ENCODE assay signal across 20 cellular contexts in genomic region chr10:34033067-34033466, GRCh38.
DNase-seq lines count a peak whose midpoint lies in the region; ATAC-seq, FAIRE-seq and TF ChIP-seq lines count a peak whose summit lies in the region.
"Had no signal": no experiment of that assay in that cellular context is flagged by ENCODE, and none has a peak within 500 bp of the region (broad histone marks: within the 10 kb centered on the region; RNA-seq: fewer than 3 reads in every experiment).

No MANE protein-coding gene starts in this region.

- POLR2A ChIA-PET in HepG2 (lab: Yijun Ruan, JAX) (no interaction called here), IMR-90 (lab: Charles Lee; ENCODE audit: unreplicated experiment) (no interaction called here)
- POLR2A ChIA-PET in activated CD4-positive, alpha-beta T cell treated with anti-CD3 and anti-CD28 coated beads for 36 hours (lab: Charles Lee): no interaction called here

- H3K4me3 Mint-ChIP-seq in activated CD4-positive, alpha-beta T cell treated with anti-CD3 and anti-CD28 coated beads for 36 hours: no peak overlapping the region
- H3K4me3 Mint-ChIP-seq: CD14-positive monocyte; CD4-positive, alpha-beta memory T cell; GM23338; IgD-negative memory B cell had no signal

- no peaks in the 10 kb centered on the region for H3K79me2 ChIP-seq in HepG2 (ENCODE audit: insufficient read depth, low read length)

- no peak overlapping the region for H3K27ac Mint-ChIP-seq in activated CD4-positive, alpha-beta T cell treated with anti-CD3 and anti-CD28 coated beads for 36 hours
- H3K27ac Mint-ChIP-seq: CD14-positive monocyte; CD4-positive, alpha-beta memory T cell; GM23338; IgD-negative memory B cell had no signal

- H2AK9ac ChIP-seq in IMR-90 (replicated peaks; ENCODE audit: low read depth, low read length, poor library complexity): no peak overlapping the region

- CTCF ChIA-PET in HepG2 (lab: Yijun Ruan, JAX; ENCODE audit: low intra/inter-chr PET ratio, low total read pairs): no interaction called here
- CTCF ChIA-PET in IMR-90 (lab: Yijun Ruan, JAX): no interaction called here
- CTCF ChIA-PET in activated CD4-positive, alpha-beta T cell treated with anti-CD3 and anti-CD28 coated beads for 36 hours (lab: Charles Lee): no interaction called here

- H3K14ac ChIP-seq in IMR-90 (replicated peaks; ENCODE audit: low read depth, low read length): no peak overlapping the region

- H3K4me2 ChIP-seq in HepG2 (ENCODE audit: low read depth, low read length) (no peak overlapping the region), IMR-90 (ENCODE audit: low read depth, low read length) (no peak overlapping the region)
- H3K4me2 ChIP-seq: BLaER1, GM23338 had no signal

- TF ChIP-seq POLR2A in HepG2 (IDR thresholded peaks at IDR 0.05; ENCODE audit: insufficient read depth in 1 of 2, low read depth in 2 of 2, low read length in 2 of 2) (no peak), right lobe of liver (IDR thresholded peaks at IDR 0.05) (no peak), IMR-90 (IDR thresholded peaks at IDR 0.05; ENCODE audit: low read depth, low read length) (no peak)

- TF ChIP-seq CTCF in HepG2 (CRISPR knock-in tag; IDR thresholded peaks at IDR 0.05) (no peak), right lobe of liver (IDR thresholded peaks at IDR 0.05) (no peak), IMR-90 (conservative IDR thresholded peaks at IDR 0.05; ENCODE audit: low read depth, low read length) (no peak), RWPE2 (IDR thresholded peaks at IDR 0.05; ENCODE audit: poor library complexity, severe bottlenecking) (no peak), epithelial cell of esophagus (IDR thresholded peaks at IDR 0.05; ENCODE audit: insufficient read depth, low read depth, low read length, missing control alignments) (no peak)

- H2BK120ac ChIP-seq in IMR-90 (ENCODE audit: low read depth, low read length): no peak overlapping the region

- H3K36me3 ChIP-seq in HepG2 (replicated peaks in 1 of 2; ENCODE audit: control insufficient read depth in 1 of 2, insufficient read depth in 2 of 2, low read length in 2 of 2): no peaks in the 10 kb centered on the region
- H3K36me3 ChIP-seq in right lobe of liver: no peaks in the 10 kb centered on the region
- no peaks in the 10 kb centered on the region for H3K36me3 ChIP-seq in IMR-90 (ENCODE audit: control insufficient read depth, insufficient read depth, low read length)
- H3K36me3 ChIP-seq in RWPE2 (ENCODE audit: low read depth): no peaks in the 10 kb centered on the region
- H3K36me3 ChIP-seq: BLaER1 had no signal

- BruUV-seq in HepG2 (replicated peaks; lab: Mats Ljungman, UMichigan) (no TSS peak), IMR-90 (replicated peaks; lab: Mats Ljungman, UMichigan) (no TSS peak)

- TF ChIP-seq EP300 in HepG2 (IDR thresholded peaks at IDR 0.05; ENCODE audit: low read depth in 2 of 2, low read length in 2 of 2): no peak
- no peak for TF ChIP-seq EP300 in HepG2 (CRISPR knock-in tag; IDR thresholded peaks at IDR 0.05; ENCODE audit: borderline replicate concordance)

- DNase-seq in HepG2 (ENCODE audit: low spot score) (no peak), right lobe of liver (no peak), IMR-90 (no peak), RWPE2 (ENCODE audit: low spot score) (no peak), epithelial cell of esophagus (ENCODE audit: low read depth) (peak; percentile 77), GM19238 (ENCODE audit: insufficient read length, low spot score) (no peak), NCI-H2107 treated with DMSO at 0.1 percent for 48 hours (lab: John Stamatoyannopoulos, UW; ENCODE audit: unreplicated experiment) (no peak)
- DNase-seq in activated CD4-positive, alpha-beta T cell treated with anti-CD3 and anti-CD28 coated beads for 36 hours: no peak
- DNase-seq: 8988T; Calu3; CD4-positive, alpha-beta memory T cell; DMS79 treated with DMSO at 0.1 percent for 48 hours; EL; H7; KG1 had no signal

- no peaks in the 10 kb centered on the region for H3K36me3 Mint-ChIP-seq in activated CD4-positive, alpha-beta T cell treated with anti-CD3 and anti-CD28 coated beads for 36 hours (ENCODE audit: low read depth)
- H3K36me3 Mint-ChIP-seq: CD14-positive monocyte; CD4-positive, alpha-beta memory T cell; IgD-negative memory B cell had no signal

- H2BK20ac ChIP-seq in IMR-90 (ENCODE audit: low read depth, low read length): no peak overlapping the region

- H3K9me3 Mint-ChIP-seq in activated CD4-positive, alpha-beta T cell treated with anti-CD3 and anti-CD28 coated beads for 36 hours (ENCODE audit: low read depth): no peaks in the 10 kb centered on the region

- H3K9ac ChIP-seq in HepG2 (ENCODE audit: insufficient read depth, low read depth, low read length) (no peak overlapping the region), IMR-90 (ENCODE audit: low read depth, low read length) (no peak overlapping the region)
- H3K9ac ChIP-seq: BLaER1 had no signal

- H3K27me3 ChIP-seq in HepG2 (ENCODE audit: control insufficient read depth in 1 of 2, insufficient read depth in 2 of 2, low read length in 2 of 2) (no peaks in the 10 kb centered on the region), right lobe of liver (no peaks in the 10 kb centered on the region), IMR-90 (ENCODE audit: control insufficient read depth, insufficient read depth, low read length) (no peaks in the 10 kb centered on the region), RWPE2 (ENCODE audit: insufficient read depth, poor library complexity, severe bottlenecking) (no peaks in the 10 kb centered on the region)
- H3K27me3 ChIP-seq: BLaER1 had no signal

- no peak overlapping the region for H2BK5ac ChIP-seq in IMR-90 (ENCODE audit: low read depth, low read length, poor library complexity, severe bottlenecking)

- H2AFZ ChIP-seq in HepG2 (ENCODE audit: low read length) (no peak overlapping the region), IMR-90 (replicated peaks; ENCODE audit: low read length, poor library complexity) (no peak overlapping the region)
- H2AFZ ChIP-seq: GM23338 had no signal

- H3K27me3 Mint-ChIP-seq in activated CD4-positive, alpha-beta T cell treated with anti-CD3 and anti-CD28 coated beads for 36 hours: peaks cover 2% of the 10 kb centered on the region
- H3K27me3 Mint-ChIP-seq: CD4-positive, alpha-beta memory T cell; IgD-negative memory B cell had no signal

- FAIRE-seq in HepG2 (lab: Jason Lieb, UNC): no peak
- FAIRE-seq: GM12891 had no signal

- dilution Hi-C loops in IMR-90 (cut with HindIII; ENCODE audit: low sequenced_read_pairs, unreplicated experiment): no loop called here

- H4K20me1 ChIP-seq in HepG2 (ENCODE audit: insufficient read depth, low read length) (no peaks in the 10 kb centered on the region), IMR-90 (ENCODE audit: insufficient read depth, low read length) (no peaks in the 10 kb centered on the region)
- H4K20me1 ChIP-seq: BLaER1 had no signal

- H3K9me1 ChIP-seq in IMR-90 (ENCODE audit: insufficient read depth, low read length): 0 out of 2 replicates have a peak, but pooled peaks cover 3% of the 10 kb centered on the region

- H3K9me3 ChIP-seq in HepG2 (ENCODE audit: low read length) (no peaks in the 10 kb centered on the region), right lobe of liver (no peaks in the 10 kb centered on the region), IMR-90 (ENCODE audit: control insufficient read depth, insufficient read depth, low read length) (no peaks in the 10 kb centered on the region), RWPE2 (ENCODE audit: severe bottlenecking) (no peaks in the 10 kb centered on the region)

- no peak overlapping the region for H3K23ac ChIP-seq in IMR-90 (ENCODE audit: low read depth, low read length)

- H3K4me1 Mint-ChIP-seq in activated CD4-positive, alpha-beta T cell treated with anti-CD3 and anti-CD28 coated beads for 36 hours: no peaks in the 10 kb centered on the region
- H3K4me1 Mint-ChIP-seq: CD4-positive, alpha-beta memory T cell; GM23338 had no signal

- H3K4me1 ChIP-seq in HepG2 (ENCODE audit: insufficient read depth, low read length) (no peaks in the 10 kb centered on the region), right lobe of liver (no peaks in the 10 kb centered on the region), IMR-90 (ENCODE audit: control insufficient read depth, insufficient read depth, low read length) (peaks cover 3% of the 10 kb centered on the region; the same call in 1 of the 2 replicates), RWPE2 (ENCODE audit: insufficient read depth, poor library complexity, severe bottlenecking) (no peaks in the 10 kb centered on the region)
- H3K4me1 ChIP-seq: BLaER1 had no signal

- no peaks in the 10 kb centered on the region for H3K79me1 ChIP-seq in IMR-90 (ENCODE audit: low read depth in 1 of 2, low read length in 2 of 2)

- H2BK15ac ChIP-seq in IMR-90 (ENCODE audit: low read depth, low read length): no peak overlapping the region

- intact Hi-C loops in HepG2 (cut with micrococcal nuclease; ENCODE audit: unreplicated experiment): no loop called here
- intact Hi-C loops in right lobe of liver (cut with DNase I): no loop called here
- intact Hi-C loops in IMR-90 (cut with micrococcal nuclease): no loop called here
- intact Hi-C loops in activated CD4-positive, alpha-beta T cell treated with anti-CD3 and anti-CD28 coated beads for 36 hours (cut with DNase I, micrococcal nuclease): no loop called here

- in situ Hi-C loops in HepG2 (cut with HindIII; ENCODE audit: extremely low pct_ligation_motif_present, low pct_unique_long_range_greater_than_20kb) (no loop called here), IMR-90 (cut with MboI; ENCODE audit: low sequenced_read_pairs) (no loop called here)

- no peak overlapping the region for H4K8ac ChIP-seq in IMR-90 (ENCODE audit: low read depth in 2 of 2, low read length in 2 of 2)

- WGBS in HepG2 (ENCODE audit: low lambda C conversion rate): 5% methylated on average over 5 of the region's 5 CpGs
- 82% methylated on average over 3 of the region's 5 CpGs for WGBS in right lobe of liver (ENCODE audit: insufficient coverage, low coverage, low lambda C conversion rate, missing lambda C conversion rate)
- WGBS in IMR-90 (ENCODE audit: extremely low coverage in 2 of 2, insufficient read length in 1 of 2), 2 experiments: 80% methylated on average over 1 of the region's 5 CpGs; no CpG with 5 or more reads in 1 of the 2 experiments

- H4K5ac ChIP-seq in IMR-90 (ENCODE audit: low read depth, low read length): no peak overlapping the region

- H3K27ac ChIP-seq in HepG2 (ENCODE audit: extremely low read length, insufficient read depth, low read length): no peak overlapping the region
- H3K27ac ChIP-seq in right lobe of liver: no peak overlapping the region
- no peak overlapping the region for H3K27ac ChIP-seq in IMR-90 (ENCODE audit: insufficient read depth, low read length)
- no peak overlapping the region for H3K27ac ChIP-seq in RWPE2 (ENCODE audit: poor library complexity, severe bottlenecking)
- H3K27ac ChIP-seq: BLaER1 had no signal

- H3K4me3 ChIP-seq in HepG2 (replicated peaks in 1 of 3; ENCODE audit: insufficient read depth in 1 of 3, low read depth in 2 of 3, low read length in 3 of 3) (no peak overlapping the region), right lobe of liver (no peak overlapping the region), IMR-90 (ENCODE audit: insufficient read depth, low read depth, low read length) (no peak overlapping the region), RWPE2 (ENCODE audit: severe bottlenecking) (no peak overlapping the region), epithelial cell of esophagus (ENCODE audit: low read length) (no peak overlapping the region)
- H3K4me3 ChIP-seq: BLaER1, GM23338 had no signal

- ATAC-seq in HepG2 (no peak), right lobe of liver (no peak), IMR-90 (ENCODE audit: low read depth) (no peak), RWPE2 (ENCODE audit: low read depth) (peak; percentile 45; the same call in 1 of the 3 replicates)
- no peak for ATAC-seq in activated CD4-positive, alpha-beta T cell treated with anti-CD3 and anti-CD28 coated beads for 36 hours
- ATAC-seq: GM23338 had no signal

- no peak overlapping the region for H4K91ac ChIP-seq in IMR-90 (ENCODE audit: insufficient read depth, low read depth, low read length)

- no peak overlapping the region for H3K18ac ChIP-seq in IMR-90 (ENCODE audit: low read depth, low read length)

- no peak overlapping the region for H3K4ac ChIP-seq in IMR-90 (ENCODE audit: low read depth, low read length)

- H2AK5ac ChIP-seq in IMR-90 (ENCODE audit: low read depth, low read length): no peak overlapping the region

- no peak for TF ChIP-seq RAD21 in HepG2 (CRISPR knock-in tag; IDR thresholded peaks at IDR 0.05)
- TF ChIP-seq RAD21 in IMR-90 (IDR thresholded peaks at IDR 0.05; ENCODE audit: low read length): no peak

- no peak overlapping the region for H3K56ac ChIP-seq in IMR-90 (ENCODE audit: extremely low read depth, insufficient read depth, low read length)
